8 cellular contexts compared by ENCODE assay signal in genomic region chr1:45205000-45205909, GRCh38. TPM values are rescaled to one million over a fixed set of nuclear protein-coding genes. Genes with fewer than 3 reads are reported as not detected.
DNase-seq lines count a peak whose midpoint lies in the region; ATAC-seq, FAIRE-seq and TF ChIP-seq lines count a peak whose summit lies in the region.

No MANE protein-coding gene starts in this region.

- no peak overlapping the region for H3K9ac ChIP-seq in keratinocyte (ENCODE audit: control insufficient read depth, extremely low read depth, insufficient read depth, low read length)

- no peaks in the 10 kb centered on the region for H3K9me3 ChIP-seq in keratinocyte (ENCODE audit: control insufficient read depth, low read depth, low read length)

- peak overlapping the region; percentile 45 for H3K4me2 ChIP-seq in keratinocyte (ENCODE audit: control insufficient read depth, extremely low read depth, insufficient read depth, low read depth, low read length)

- TF ChIP-seq CTCF in keratinocyte (optimal IDR thresholded peaks at IDR 0.05 in 1 of 3, IDR thresholded peaks at IDR 0.05 in 1 of 3, conservative IDR thresholded peaks at IDR 0.05 in 1 of 3; ENCODE audit: extremely low read depth in 1 of 3, insufficient read depth in 2 of 3, low read length in 3 of 3) (no peak), GM10266 (IDR thresholded peaks at IDR 0.05; ENCODE audit: control insufficient read depth, insufficient read depth, low read depth, missing control alignments) (no peak)

- peaks cover 4% of the 10 kb centered on the region for H3K4me1 ChIP-seq in keratinocyte (ENCODE audit: control insufficient read depth, extremely low read depth, insufficient read depth, low read length)

- H3K9me1 ChIP-seq in keratinocyte (ENCODE audit: control insufficient read depth, extremely low read depth, insufficient read depth, low read length): no peaks in the 10 kb centered on the region

- peak; percentile 19 for ATAC-seq in HG03280 (IDR thresholded peaks at IDR 0.05; ENCODE audit: unreplicated experiment)

- dilution Hi-C loops in keratinocyte (cut with MboI; ENCODE audit: extremely low pct_ligation_motif_present, low sequenced_read_pairs): no loop called here

- H3K27ac ChIP-seq in caudate nucleus (ENCODE audit: low read depth, low read length) (peak overlapping the region; percentile 58), keratinocyte (ENCODE audit: control insufficient read depth, insufficient read depth, low read length) (no peak overlapping the region)

- peak; percentile 31 for DNase-seq in SK-N-DZ (ENCODE audit: low spot score)
- peak in 36 of 61 donors; percentile 1 to 68 (median 30) for DNase-seq in caudate nucleus (lab: John Stamatoyannopoulos, UW)
- no peak for DNase-seq in keratinocyte (ENCODE audit: low read depth, low spot score)
- DNase-seq in stimulated activated CD4-positive, alpha-beta T cell treated with anti-CD3 and anti-CD28 coated beads, Interleukin-15, amount 100 ng/mL, for 24 hours: peak; percentile 36
- DNase-seq in GM10266 (ENCODE audit: extremely low spot score): no peak
- DNase-seq in NOMO-1 treated with DMSO at 0.1 percent for 48 hours (lab: John Stamatoyannopoulos, UW; ENCODE audit: unreplicated experiment): no peak

- FAIRE-seq in G401.6 (lab: Jason Lieb, UNC): peak; percentile 37
- no peak for FAIRE-seq in keratinocyte (lab: Jason Lieb, UNC)

- H3K27me3 ChIP-seq in keratinocyte (ENCODE audit: control insufficient read depth, extremely low read depth, insufficient read depth, low read length): peaks cover 31% of the 10 kb centered on the region

- H2AFZ ChIP-seq in keratinocyte (ENCODE audit: control insufficient read depth, low read length): no peak overlapping the region

- H4K20me1 ChIP-seq in keratinocyte (ENCODE audit: control insufficient read depth, extremely low read depth, insufficient read depth, low read length): no peaks in the 10 kb centered on the region

- no peaks in the 10 kb centered on the region for H3K36me3 ChIP-seq in keratinocyte (ENCODE audit: control insufficient read depth in 2 of 2, extremely low read depth in 1 of 2, insufficient read depth in 2 of 2, low read length in 2 of 2)

- H3K79me2 ChIP-seq in keratinocyte (ENCODE audit: control insufficient read depth, insufficient read depth, low read length): no peaks in the 10 kb centered on the region

- H3K4me3 ChIP-seq in keratinocyte (ENCODE audit: control insufficient read depth in 2 of 3, extremely low read depth in 1 of 3, insufficient read depth in 2 of 3, low read depth in 1 of 3, low read length in 3 of 3): no peak overlapping the region

RNA-seq across cellular contexts. Expression of gene ZSWIM5, which starts 1.1 kb away (rescaled TPM):
- 3.7 and 3.8 TPM in 2 replicates for polyA plus RNA-seq in SK-N-DZ (2014; cell fraction: cytosol; rRNA removed)
- polyA plus RNA-seq in SK-N-DZ (2014; cell fraction: nucleus; rRNA removed): 4.6 and 6.5 TPM in 2 replicates
- 0.03 to 0.06 TPM in 2 of 3 replicates, not detected in the other for polyA plus RNA-seq in keratinocyte
- polyA plus RNA-seq in keratinocyte (2011; ENCODE audit: low read depth): not detected
- polyA plus RNA-seq in keratinocyte (2011; cell fraction: cytosol; rRNA removed): 0.03 and 0.06 TPM in 2 replicates
- 0.04 and 0.10 TPM in 2 replicates for polyA plus RNA-seq in keratinocyte (2011; cell fraction: nucleus; rRNA removed)
- 0.01 and 0.03 TPM in 2 replicates for polyA plus RNA-seq in keratinocyte (2012; ENCODE audit: low replicate concordance)
- 0.07 TPM in 1 of 3 replicates, not detected in the others for polyA minus RNA-seq in keratinocyte
- not detected for polyA minus RNA-seq in keratinocyte (2011; cell fraction: cytosol; rRNA and poly(A)+ RNA removed)
- polyA minus RNA-seq in keratinocyte (2011; cell fraction: nucleus; rRNA and poly(A)+ RNA removed): 0.08 and 0.11 TPM in 2 replicates

Comparison
In these comparisons a context has a peak if more than half of its experiments do, and no peak if none do; other contexts are left out.
1. DNase-seq: peak in SK-N-DZ (single experiment), caudate nucleus (36 of 61) and stimulated activated CD4-positive, alpha-beta T cell treated with anti-CD3 and anti-CD28 coated beads, Interleukin-15, amount 100 ng/mL, for 24 hours (single experiment); none in keratinocyte (single experiment), GM10266 (single experiment) and NOMO-1 treated with DMSO at 0.1 percent for 48 hours (single experiment).